ENCODE assay signal across 20 cellular contexts in the genomic region with DNA sequence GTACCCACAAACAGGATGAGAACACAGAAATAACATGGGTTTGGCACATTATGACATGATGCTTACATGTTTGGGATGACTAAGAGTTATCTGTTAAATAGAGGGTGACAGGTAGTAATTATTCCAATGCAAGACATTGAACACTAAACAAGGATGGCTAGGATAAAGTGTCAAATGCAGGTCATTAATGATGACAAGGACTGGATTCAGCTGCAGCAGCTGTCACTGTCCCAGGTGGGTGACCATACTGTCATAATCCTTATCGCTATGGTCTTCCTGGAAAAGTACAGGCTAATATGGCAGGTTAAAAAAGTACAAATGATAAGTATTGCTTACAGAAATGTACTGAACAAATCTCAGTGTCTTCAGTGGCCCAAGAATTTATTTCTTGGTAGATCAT.
"Had no signal": no experiment of that assay in that cellular context is flagged by ENCODE, and none has a peak within 500 bp of the region (broad histone marks: within the 10 kb centered on the region; RNA-seq: fewer than 3 reads in every experiment).

No MANE protein-coding gene starts in this region.

- H3K4me1 ChIP-seq: esophagus squamous epithelium, lower lobe of right lung, psoas muscle, right lobe of liver, suprapubic skin, upper lobe of left lung, uterus had no signal

- DNase-seq: effector memory CD8-positive, alpha-beta T cell; esophagus squamous epithelium; foreskin fibroblast; kidney; left cardiac atrium; left ventricle myocardium inferior; lower lobe of right lung; psoas muscle; retina; right lobe of liver; stimulated activated CD4-positive, alpha-beta T cell treated with anti-CD3 and anti-CD28 coated beads, Interleukin-4, amount 100 ng/mL, for 1 hour; stimulated activated CD8-positive, alpha-beta memory T cell treated with anti-CD3 and anti-CD28 coated beads, Interleukin-4, amount 100 ng/mL, for 48 hours; stimulated activated naive CD8-positive, alpha-beta T cell treated with anti-CD3 and anti-CD28 coated beads, Interleukin-15, Interleukin-2, amounts not matched to agents 100 U/mL and 50 U/mL, for 24 hours; thyroid gland; upper lobe of left lung; uterus had no signal

- H3K9me3 ChIP-seq: esophagus squamous epithelium, left ventricle myocardium inferior, lower lobe of right lung, psoas muscle, right lobe of liver, suprapubic skin, thyroid gland, upper lobe of left lung, uterus had no signal

- H3K36me3 ChIP-seq: esophagus squamous epithelium, left ventricle myocardium inferior, lower lobe of right lung, right lobe of liver, suprapubic skin, upper lobe of left lung, uterus had no signal

- H3K27ac ChIP-seq: epithelial cell of prostate, esophagus squamous epithelium, left ventricle myocardium inferior, lower lobe of right lung, psoas muscle, right lobe of liver, suprapubic skin, thyroid gland, upper lobe of left lung, uterus had no signal

- ATAC-seq: effector memory CD8-positive, alpha-beta T cell; left cardiac atrium; lower lobe of right lung; natural killer cell treated with Interleukin-12 subunit alpha and Interleukin-12 subunit beta and Interleukin-15 and Interleukin-18, amount 100 ng/mL, for 72 hours; psoas muscle; right lobe of liver; stimulated activated effector memory CD8-positive, alpha-beta T cell treated with anti-CD3 and anti-CD28 coated beads, Interleukin-12 subunit alpha, Interleukin-12 subunit beta, amount 100 ng/mL, for 72 hours; stimulated activated naive CD8-positive, alpha-beta T cell treated with anti-CD3 and anti-CD28 coated beads, Interleukin-15, Interleukin-2, amounts not matched to agents 100 U/mL and 50 U/mL, for 24 hours had no signal

- H3K27me3 ChIP-seq: esophagus squamous epithelium, right lobe of liver, suprapubic skin, thyroid gland, upper lobe of left lung, uterus had no signal

- H3K4me3 ChIP-seq: esophagus squamous epithelium, left ventricle myocardium inferior, lower lobe of right lung, psoas muscle, right lobe of liver, suprapubic skin, thyroid gland, upper lobe of left lung, uterus had no signal
